Comparison of ENCODE assay signal across 18 cellular contexts in genomic region chr7:116561697-116562483, GRCh38. TPM values are rescaled to one million over a fixed set of nuclear protein-coding genes. Genes with fewer than 3 reads are reported as not detected.
DNase-seq lines count a peak whose midpoint lies in the region; ATAC-seq and TF ChIP-seq lines count a peak whose summit lies in the region.
"Had no signal": no experiment of that assay in that cellular context is flagged by ENCODE, and none has a peak within 500 bp of the region (broad histone marks: within the 10 kb centered on the region; RNA-seq: fewer than 3 reads in every experiment).

No MANE protein-coding gene starts in this region.

- no peak overlapping the region for H3K18ac ChIP-seq in neuronal stem cell (ENCODE audit: low read length)

- H3K14ac ChIP-seq in neuronal stem cell (ENCODE audit: low read length): no peak overlapping the region

- DNase-seq in EL (peak; percentile 45), RWPE2 (ENCODE audit: low spot score) (no peak), fibroblast of the aortic adventitia (ENCODE audit: low read depth) (peak; percentile 83), gastrocnemius medialis (peak; percentile 17 to 23), right lobe of liver (no peak), glomerular visceral epithelial cell (ENCODE audit: extremely low spot score) (no peak), neuronal stem cell (ENCODE audit: low spot score) (no peak)
- no peak for DNase-seq in stimulated activated CD4-positive, alpha-beta T cell treated with anti-CD3 and anti-CD28 coated beads, Interleukin-2, amount 100 ng/mL, for 48 hours
- DNase-seq: activated CD4-positive, alpha-beta T cell treated with anti-CD3 and anti-CD28 coated beads, Interleukin-2, amount 50 U/mL, for 48 hours; adrenal gland; cerebellar nuclear complex; NCI-H2029; NCI-H526; OCI-M1; retina; stimulated activated CD4-positive, alpha-beta T cell treated with anti-CD3 and anti-CD28 coated beads, Interleukin-1b, Interleukin-23, amount 100 ng/mL, for 48 hours had no signal

- no peak overlapping the region for H3K23ac ChIP-seq in neuronal stem cell (ENCODE audit: low read depth, low read length, poor library complexity)

- no peak for TF ChIP-seq CTCF in RWPE2 (IDR thresholded peaks at IDR 0.05; ENCODE audit: poor library complexity, severe bottlenecking)
- no peak for TF ChIP-seq CTCF in fibroblast of the aortic adventitia (IDR thresholded peaks at IDR 0.05; ENCODE audit: insufficient read depth, low read length)
- no peak for TF ChIP-seq CTCF in gastrocnemius medialis (IDR thresholded peaks at IDR 0.05 in 4 of 5, conservative IDR thresholded peaks at IDR 0.05 in 1 of 5)
- no peak for TF ChIP-seq CTCF in right lobe of liver (IDR thresholded peaks at IDR 0.05)

- H3K9ac ChIP-seq in neuronal stem cell (ENCODE audit: low read depth, low read length, poor library complexity): no peak overlapping the region
- H3K9ac ChIP-seq: neural progenitor cell had no signal

- H2BK15ac ChIP-seq in neuronal stem cell (ENCODE audit: low read length): no peak overlapping the region

- no peak for TF ChIP-seq POLR2A in gastrocnemius medialis (IDR thresholded peaks at IDR 0.05)
- no peak for TF ChIP-seq POLR2A in right lobe of liver (IDR thresholded peaks at IDR 0.05)

- no peak overlapping the region for H3K4ac ChIP-seq in neuronal stem cell (ENCODE audit: low read length)

- no peak overlapping the region for H2AK5ac ChIP-seq in neuronal stem cell (ENCODE audit: low read depth, low read length)

- H3K79me1 ChIP-seq in neuronal stem cell (ENCODE audit: low read depth, low read length): no peaks in the 10 kb centered on the region

- in situ Hi-C loops in gastrocnemius medialis (cut with MboI; ENCODE audit: low sequenced_read_pairs in 4 of 4): no loop called here

- H2BK120ac ChIP-seq in neuronal stem cell (ENCODE audit: low read depth, low read length): no peak overlapping the region

- intact Hi-C loops in gastrocnemius medialis (cut with DNase I; ENCODE audit: low total_unique reads): no loop called here
- intact Hi-C loops in right lobe of liver (cut with DNase I): no loop called here

- H2AFZ ChIP-seq in neuronal stem cell (ENCODE audit: low read length): no peak overlapping the region
- H2AFZ ChIP-seq: neural progenitor cell had no signal

- H3K27ac ChIP-seq in RWPE2 (ENCODE audit: poor library complexity, severe bottlenecking) (peak overlapping the region; percentile 35), gastrocnemius medialis (peak overlapping the region in 2 of 4 donors; percentile 11 to 24), right lobe of liver (no peak overlapping the region), neuronal stem cell (replicated peaks; ENCODE audit: low read length) (no peak overlapping the region)
- H3K27ac ChIP-seq: adrenal gland, neural progenitor cell had no signal

- peaks cover 6% of the 10 kb centered on the region for H3K4me1 ChIP-seq in RWPE2 (ENCODE audit: insufficient read depth, poor library complexity, severe bottlenecking)
- H3K4me1 ChIP-seq in gastrocnemius medialis: peaks cover 0 to 9% of the 10 kb centered on the region in 2 donors
- H3K4me1 ChIP-seq in right lobe of liver: no peaks in the 10 kb centered on the region
- peaks cover 3 to 5% of the 10 kb centered on the region in 2 donors for H3K4me1 ChIP-seq in neuronal stem cell (ENCODE audit: control insufficient read depth in 2 of 2, insufficient read depth in 1 of 2, low read depth in 1 of 2, low read length in 2 of 2)
- H3K4me1 ChIP-seq: adrenal gland, HAP-1 had no signal

- H3K4me2 ChIP-seq in neuronal stem cell (ENCODE audit: insufficient read depth, low read length, poor library complexity, severe bottlenecking): no peak overlapping the region
- H3K4me2 ChIP-seq: neural progenitor cell had no signal

- ATAC-seq in RWPE2 (ENCODE audit: low read depth) (peak; percentile 41), gastrocnemius medialis (peak in 1 of 2 donors; percentile 69), right lobe of liver (no peak)

- H3K4me3 ChIP-seq in RWPE2 (ENCODE audit: severe bottlenecking) (no peak overlapping the region), fibroblast of the aortic adventitia (ENCODE audit: low read depth, low read length) (no peak overlapping the region), gastrocnemius medialis (no peak overlapping the region), right lobe of liver (no peak overlapping the region), neuronal stem cell (ENCODE audit: low read length in 2 of 2) (no peak overlapping the region)
- H3K4me3 ChIP-seq: adrenal gland, HAP-1, neural progenitor cell had no signal

- H3K9me3 ChIP-seq in RWPE2 (ENCODE audit: severe bottlenecking) (no peaks in the 10 kb centered on the region), gastrocnemius medialis (no peaks in the 10 kb centered on the region), right lobe of liver (no peaks in the 10 kb centered on the region), neuronal stem cell (replicated peaks in 1 of 2; ENCODE audit: control insufficient read depth in 2 of 2, insufficient read depth in 1 of 2, low read depth in 1 of 2, low read length in 2 of 2) (no peaks in the 10 kb centered on the region)
- H3K9me3 ChIP-seq: adrenal gland, HAP-1 had no signal

- no peak overlapping the region for H2BK5ac ChIP-seq in neuronal stem cell (ENCODE audit: low read length)

- no peak overlapping the region for H4K8ac ChIP-seq in neuronal stem cell (ENCODE audit: low read depth, low read length)

- H4K91ac ChIP-seq in neuronal stem cell (ENCODE audit: low read depth, low read length, poor library complexity): no peak overlapping the region

- 52% methylated on average over 2 of the region's 2 CpGs for WGBS in right lobe of liver (ENCODE audit: insufficient coverage, low coverage, low lambda C conversion rate, missing lambda C conversion rate)
- no CpG with 5 or more reads among the region's 2 CpGs for WGBS in neuronal stem cell (ENCODE audit: extremely low coverage in 2 of 2, insufficient read length in 2 of 2, insufficient replicate concordance in 1 of 2), 2 donors

- no peaks in the 10 kb centered on the region for H3K27me3 ChIP-seq in RWPE2 (ENCODE audit: insufficient read depth, poor library complexity, severe bottlenecking)
- no peaks in the 10 kb centered on the region for H3K27me3 ChIP-seq in gastrocnemius medialis
- no peaks in the 10 kb centered on the region for H3K27me3 ChIP-seq in right lobe of liver
- no peaks in the 10 kb centered on the region for H3K27me3 ChIP-seq in neuronal stem cell (ENCODE audit: control insufficient read depth in 3 of 3, insufficient read depth in 3 of 3, low read depth in 1 of 3, low read length in 3 of 3)
- H3K27me3 ChIP-seq: neural progenitor cell had no signal

- H3K36me3 ChIP-seq in RWPE2 (ENCODE audit: low read depth) (peaks cover 42% of the 10 kb centered on the region), gastrocnemius medialis (no peaks in the 10 kb centered on the region), right lobe of liver (no peaks in the 10 kb centered on the region), neuronal stem cell (replicated peaks in 1 of 2; ENCODE audit: control insufficient read depth in 2 of 2, insufficient read depth in 2 of 2, low read length in 2 of 2) (no peaks in the 10 kb centered on the region)
- H3K36me3 ChIP-seq: adrenal gland, HAP-1, neural progenitor cell had no signal

- no peak overlapping the region for H2BK12ac ChIP-seq in neuronal stem cell (ENCODE audit: low read length)

RNA-seq across cellular contexts. Expression of gene CAV1, which starts 37.1 kb away (rescaled TPM):
- 154 and 598 TPM in 2 replicates for total RNA-seq in fibroblast of the aortic adventitia (ENCODE audit: low replicate concordance)
- 10 to 100 TPM; 64.7 to 87.8 (median 71.2) TPM for total RNA-seq in gastrocnemius medialis
- total RNA-seq in right lobe of liver: 10 to 100 TPM in 2 of 6 experiments, 1 to 10 TPM in 4; 3.8 to 19.8 (median 9.0) TPM
- polyA plus RNA-seq in neuronal stem cell (2013, experiment 1 of 2): 1.3 TPM
- polyA plus RNA-seq in neuronal stem cell (2013, experiment 2 of 2): 1.4 TPM

Comparison
In these comparisons a context has a peak if more than half of its experiments do, and no peak if none do; other contexts are left out.
1. DNase-seq: peak in EL (single experiment), fibroblast of the aortic adventitia (single experiment) and gastrocnemius medialis (2 of 2); none in RWPE2 (single experiment), right lobe of liver (0 of 3), glomerular visceral epithelial cell (single experiment), neuronal stem cell (single experiment) and stimulated activated CD4-positive, alpha-beta T cell treated with anti-CD3 and anti-CD28 coated beads, Interleukin-2, amount 100 ng/mL, for 48 hours (0 of 2).